ENCODE assay signal across 9 cellular contexts in the genomic region with DNA sequence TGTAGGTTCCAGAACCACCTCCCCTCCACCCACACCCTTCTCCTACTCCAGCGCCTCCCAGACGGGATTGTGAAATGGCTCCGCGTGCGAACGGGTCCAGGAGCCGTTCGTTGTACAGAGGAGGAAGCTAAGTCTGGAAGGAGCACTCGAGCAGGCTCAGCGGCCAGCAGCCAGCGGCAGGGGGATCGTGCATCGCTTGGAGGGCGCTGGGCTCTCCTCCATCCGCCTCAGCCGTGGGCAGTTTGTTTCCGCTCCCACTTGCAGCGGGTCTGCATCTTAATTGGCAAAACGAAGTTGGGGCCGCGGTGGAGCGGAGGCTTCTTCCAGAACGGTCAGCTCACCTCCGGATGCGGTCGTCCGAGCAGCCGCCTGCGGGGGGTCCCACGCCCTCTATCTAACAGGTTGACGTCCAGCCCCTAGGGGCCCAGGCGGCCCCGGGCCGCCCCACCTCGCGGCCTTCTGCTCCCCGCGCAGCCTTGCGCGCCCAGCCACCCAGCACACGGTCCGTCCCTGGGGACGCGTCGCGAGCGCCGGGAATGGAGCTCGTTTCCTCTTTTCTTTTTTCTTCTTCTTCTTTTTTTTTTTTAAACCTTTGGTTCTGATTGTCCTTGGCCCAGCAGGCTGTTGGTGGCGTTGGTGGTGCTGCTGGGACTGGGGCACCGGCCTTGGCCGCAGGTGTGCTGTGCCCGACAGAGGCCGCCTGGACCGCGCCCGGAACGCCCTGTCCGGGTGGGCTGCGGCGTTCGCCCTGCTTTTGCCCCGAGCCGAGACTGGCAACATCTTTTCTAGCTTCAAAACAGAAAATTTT. TPM values are rescaled to one million over a fixed set of nuclear protein-coding genes. Genes with fewer than 3 reads are reported as not detected.
DNase-seq lines count a peak whose midpoint lies in the region; ATAC-seq and TF ChIP-seq lines count a peak whose summit lies in the region.
"Had no signal": no experiment of that assay in that cellular context is flagged by ENCODE, and none has a peak within 500 bp of the region (broad histone marks: within the 10 kb centered on the region; RNA-seq: fewer than 3 reads in every experiment).

No MANE protein-coding gene starts in this region.

- no peak overlapping the region for H2BK12ac ChIP-seq in trophoblast cell (ENCODE audit: low read length)

- in situ Hi-C loops in GM13977 (cut with MboI; ENCODE audit: low pct_unique_long_range_greater_than_20kb, low sequenced_read_pairs, unreplicated experiment) (loop anchor here (25.0 kb wide), 1 partner anchor 272 kb away; no protein-coding TSS in a partner anchor), G401 (cut with HindIII; ENCODE audit: low sequenced_read_pairs) (no loop called here)

- ATAC-seq in GM18907 (IDR thresholded peaks at IDR 0.05; ENCODE audit: unreplicated experiment) = no peak
- no peak for ATAC-seq in HG03571 (IDR thresholded peaks at IDR 0.05; ENCODE audit: unreplicated experiment)
- ATAC-seq in HG03354 (IDR thresholded peaks at IDR 0.05; ENCODE audit: poor library complexity, severe bottlenecking, unreplicated experiment) = no peak

- no peaks in the 10 kb centered on the region for H3K79me1 ChIP-seq in trophoblast cell (ENCODE audit: low read length)

- no peaks in the 10 kb centered on the region for H3K9me3 ChIP-seq in NT2/D1 (ENCODE audit: insufficient read depth, low read length)
- no peaks in the 10 kb centered on the region for H3K9me3 ChIP-seq in fibroblast of lung (ENCODE audit: control insufficient read depth, insufficient read depth, low read depth, low read length)
- H3K9me3 ChIP-seq in trophoblast cell (ENCODE audit: insufficient read depth, low read depth, low read length) = peaks cover 23% of the 10 kb centered on the region

- no peak overlapping the region for H4K8ac ChIP-seq in trophoblast cell (ENCODE audit: low read depth, low read length)

- peak; percentile 58 for DNase-seq in GM13977 (ENCODE audit: low spot score)
- no peak for DNase-seq in NT2/D1 (ENCODE audit: low read depth, low spot score)
- DNase-seq in fibroblast of lung (ENCODE audit: low read depth in 2 of 2) = peak; percentile 18 to 34
- peak in 1 of 2 donors; percentile 52 for DNase-seq in trophoblast cell
- DNase-seq in G401 (ENCODE audit: low spot score) = no peak

- no peak overlapping the region for H3K27ac ChIP-seq in fibroblast of lung (ENCODE audit: insufficient read depth, low read length)
- H3K27ac ChIP-seq in trophoblast cell (ENCODE audit: low read depth, low read length) = no peak overlapping the region

- WGBS in trophoblast cell (ENCODE audit: extremely low coverage, insufficient coverage, insufficient read length) = no CpG with 5 or more reads among the region's 64 CpGs

- peak overlapping the region; percentile 63 for H3K9ac ChIP-seq in NT2/D1 (ENCODE audit: insufficient read length, low read depth)
- no peak overlapping the region for H3K9ac ChIP-seq in fibroblast of lung (ENCODE audit: insufficient read depth, low read length)
- H3K9ac ChIP-seq in trophoblast cell (ENCODE audit: low read length) = no peak overlapping the region

- H4K91ac ChIP-seq in trophoblast cell (ENCODE audit: low read depth, low read length) = no peak overlapping the region

- H3K4me3 ChIP-seq in NT2/D1 (ENCODE audit: insufficient read length, low read depth) (peak overlapping the region; percentile 41), fibroblast of lung (replicated peaks in 1 of 4; ENCODE audit: control extremely low read depth in 1 of 4, insufficient read depth in 1 of 4, low read depth in 3 of 4, low read length in 4 of 4) (no peak overlapping the region), trophoblast cell (ENCODE audit: low read depth, low read length) (no peak overlapping the region)

- H3K4me1 ChIP-seq in NT2/D1 (ENCODE audit: insufficient read depth, insufficient read length) (peaks cover 28% of the 10 kb centered on the region), fibroblast of lung (ENCODE audit: control insufficient read depth, extremely low read depth, insufficient read depth, low read length) (no peaks in the 10 kb centered on the region), trophoblast cell (ENCODE audit: control insufficient read depth in 1 of 2, insufficient read depth in 2 of 2, low read length in 2 of 2) (peaks cover 6 to 16% of the 10 kb centered on the region in 2 experiments)

- no peak overlapping the region for H2AK5ac ChIP-seq in trophoblast cell (ENCODE audit: low read length)

- H3K4me2 ChIP-seq in fibroblast of lung (ENCODE audit: extremely low read depth, insufficient read depth, low read length) (no peak overlapping the region), trophoblast cell (ENCODE audit: low read length) (peak overlapping the region; percentile 45)

- H2BK120ac ChIP-seq in trophoblast cell (ENCODE audit: insufficient read depth, low read length, poor library complexity) = no peak overlapping the region

- H2BK5ac ChIP-seq in trophoblast cell (ENCODE audit: low read depth, low read length, poor library complexity) = no peak overlapping the region

- no peak overlapping the region for H4K12ac ChIP-seq in trophoblast cell (ENCODE audit: low read depth, low read length)

- no peaks in the 10 kb centered on the region for H3K36me3 ChIP-seq in NT2/D1 (ENCODE audit: insufficient read depth, insufficient read length, low read length)
- no peaks in the 10 kb centered on the region for H3K36me3 ChIP-seq in fibroblast of lung (ENCODE audit: control insufficient read depth, insufficient read depth, low read length)
- no peaks in the 10 kb centered on the region for H3K36me3 ChIP-seq in trophoblast cell (ENCODE audit: control insufficient read depth in 1 of 2, insufficient read depth in 2 of 2, low read length in 2 of 2)

- no peak overlapping the region for H3K14ac ChIP-seq in trophoblast cell (ENCODE audit: low read length)

- TF ChIP-seq CTCF in GM13977 (IDR thresholded peaks at IDR 0.05; ENCODE audit: extremely low read depth, insufficient read depth, missing control alignments) = no peak
- TF ChIP-seq CTCF in fibroblast of lung (conservative IDR thresholded peaks at IDR 0.05 in 1 of 2, IDR thresholded peaks at IDR 0.05 in 1 of 2; ENCODE audit: low read depth in 1 of 2, low read length in 2 of 2) = no peak

- no peak overlapping the region for H3K18ac ChIP-seq in trophoblast cell (ENCODE audit: low read length)

- peaks cover 76% of the 10 kb centered on the region for H3K27me3 ChIP-seq in NT2/D1 (ENCODE audit: insufficient read depth, insufficient read length)
- H3K27me3 ChIP-seq in fibroblast of lung (ENCODE audit: control insufficient read depth, insufficient read depth, low read length) = peaks cover 70% of the 10 kb centered on the region
- H3K27me3 ChIP-seq in trophoblast cell (ENCODE audit: insufficient read depth, low read length) = peaks cover 75% of the 10 kb centered on the region

- H3K79me2 ChIP-seq in fibroblast of lung (ENCODE audit: control insufficient read depth, insufficient read depth, low read length) = no peaks in the 10 kb centered on the region
- no peaks in the 10 kb centered on the region for H3K79me2 ChIP-seq in trophoblast cell (ENCODE audit: control insufficient read depth, insufficient read depth, low read length, poor library complexity)

- no peaks in the 10 kb centered on the region for H4K20me1 ChIP-seq in fibroblast of lung (ENCODE audit: control insufficient read depth, extremely low read depth, insufficient read depth, low read length)

- H2AFZ ChIP-seq in fibroblast of lung (ENCODE audit: low read length) = no peak overlapping the region
- no peak overlapping the region for H2AFZ ChIP-seq in trophoblast cell (ENCODE audit: insufficient read depth, low read length, poor library complexity)

- H3K23ac ChIP-seq in trophoblast cell (ENCODE audit: low read length) = peak overlapping the region; percentile 63

- no peak overlapping the region for H3K4ac ChIP-seq in trophoblast cell (ENCODE audit: low read depth, low read length)

RNA-seq across cellular contexts. Expression of a gene that starts 3.9 kb away (rescaled TPM):
- not detected in 2 replicates for total RNA-seq in fibroblast of lung
- not detected in 2 replicates for polyA plus RNA-seq in fibroblast of lung
- polyA plus RNA-seq in fibroblast of lung (2012) = not detected in 2 replicates
- not detected in 2 replicates for polyA minus RNA-seq in fibroblast of lung (ENCODE audit: low replicate concordance)
- 0.04 and 0.07 TPM in 2 replicates for polyA plus RNA-seq in trophoblast cell (2013)
- not detected in 2 replicates for total RNA-seq in G401 (2014; rRNA removed; shearing (Covaris generic))
- total RNA-seq: RPMI7951 had no signal

Comparison
In these comparisons a context has a peak if more than half of its experiments do, and no peak if none do; other contexts are left out.
1. DNase-seq: peak in GM13977 (single experiment) and fibroblast of lung (2 of 2); none in NT2/D1 (single experiment) and G401 (single experiment).